8 cellular contexts compared by ENCODE assay signal in genomic region chr13:113448545-113448884, GRCh38. TPM values are rescaled to one million over a fixed set of nuclear protein-coding genes. Genes with fewer than 3 reads are reported as not detected.
DNase-seq lines count a peak whose midpoint lies in the region; ATAC-seq and TF ChIP-seq lines count a peak whose summit lies in the region.

No MANE protein-coding gene starts in this region.

- H3K9me3 ChIP-seq in OCI-LY3 (ENCODE audit: insufficient read depth, low read length), result peaks cover 4% of the 10 kb centered on the region; the same call in 1 of the 2 replicates
- H3K9me3 ChIP-seq in gastrocnemius medialis, result no peaks in the 10 kb centered on the region

- peaks cover 2% of the 10 kb centered on the region; the same call in 1 of the 2 replicates for H3K27me3 Mint-ChIP-seq in HFFc6 (ENCODE audit: insufficient read depth)

- peaks cover 16% of the 10 kb centered on the region for H3K79me2 ChIP-seq in OCI-LY3 (ENCODE audit: low read length)

- in situ Hi-C loops in gastrocnemius medialis (cut with MboI; ENCODE audit: low sequenced_read_pairs in 4 of 4), result no loop called here

- H3K4me1 ChIP-seq in OCI-LY3 (ENCODE audit: low read length) (peaks cover 36% of the 10 kb centered on the region), gastrocnemius medialis (peaks cover 24 to 29% of the 10 kb centered on the region in 2 donors)

- H3K36me3 ChIP-seq in OCI-LY3 (replicated peaks; ENCODE audit: low read depth, low read length) (peaks cover 8% of the 10 kb centered on the region), gastrocnemius medialis (peaks cover 0 to 1% of the 10 kb centered on the region in 2 donors)

- H3K4me3 ChIP-seq in OCI-LY3 (ENCODE audit: low read length) (peak overlapping the region; percentile 89), gastrocnemius medialis (peak overlapping the region; percentile 30 to 52 (median 44))

- H3K36me3 Mint-ChIP-seq in HFFc6 (ENCODE audit: low read depth), result peaks cover 12% of the 10 kb centered on the region

- no peak for TF ChIP-seq POLR2A in gastrocnemius medialis (IDR thresholded peaks at IDR 0.05)

- no peak overlapping the region for H3K27ac Mint-ChIP-seq in HFFc6

- intact Hi-C loops in gastrocnemius medialis (cut with DNase I; ENCODE audit: low total_unique reads), result no loop called here

- peak overlapping the region; percentile 4; the same call in 1 of the 2 replicates for H2AFZ ChIP-seq in OCI-LY3 (ENCODE audit: low read depth, low read length)

- peak; percentile 18 for DNase-seq in NCI-H2029 (lab: John Stamatoyannopoulos, UW)
- no peak for DNase-seq in NCI-H2029 treated with DMSO at 0.1 percent for 48 hours (lab: John Stamatoyannopoulos, UW)
- peak; percentile 41 to 76 for DNase-seq in gastrocnemius medialis
- no peak for DNase-seq in HuH-7 (ENCODE audit: low spot score)
- DNase-seq in HFFc6, result no peak

- H3K4me3 Mint-ChIP-seq in HFFc6, result no peak overlapping the region

- no peaks in the 10 kb centered on the region; the same call in 1 of the 2 replicates for H3K4me1 Mint-ChIP-seq in HFFc6 (ENCODE audit: low read depth)

- H3K9ac ChIP-seq in OCI-LY3 (ENCODE audit: low read length), result peak overlapping the region; percentile 93

- H3K27me3 ChIP-seq in OCI-LY3 (ENCODE audit: low read depth, low read length) (no peaks in the 10 kb centered on the region), gastrocnemius medialis (no peaks in the 10 kb centered on the region)

- H3K9me3 Mint-ChIP-seq in HFFc6, result no peaks in the 10 kb centered on the region

- TF ChIP-seq CTCF in OCI-LY3 (IDR thresholded peaks at IDR 0.05; ENCODE audit: low read depth, low read length) (no peak), gastrocnemius medialis (IDR thresholded peaks at IDR 0.05 in 4 of 5, conservative IDR thresholded peaks at IDR 0.05 in 1 of 5) (no peak), HFFc6 (IDR thresholded peaks at IDR 0.05) (no peak)

- H3K27ac ChIP-seq in OCI-LY3 (ENCODE audit: low read length) (peak overlapping the region; percentile 85), gastrocnemius medialis (peak overlapping the region; percentile 92 to 97 (median 94))

- ATAC-seq in esophagus mucosa (peak; percentile 22), gastrocnemius medialis (no peak), GM18909 (IDR thresholded peaks at IDR 0.05; ENCODE audit: poor library complexity, unreplicated experiment) (no peak)

- peak overlapping the region; percentile 94 for H3K4me2 ChIP-seq in OCI-LY3 (ENCODE audit: low read length)

- H4K20me1 ChIP-seq in OCI-LY3 (ENCODE audit: insufficient read depth, low read length), result no peaks in the 10 kb centered on the region

RNA-seq across cellular contexts. Expression of gene ADPRHL1, which starts 4.8 kb away (rescaled TPM):
- total RNA-seq in esophagus mucosa, result 2.5 TPM
- 100 to 1,000 TPM; 224 to 354 (median 295) TPM for total RNA-seq in gastrocnemius medialis
- 1 to 10 TPM; 1.0 to 2.0 (median 1.5) TPM for total RNA-seq in HFFc6 (2021; fragmentation: NEBNext Ultra II Directional; extraction: Animal tissue kit (Norgen Biotek cat#: 25700))

RNA-seq across cellular contexts. Expression of gene DCUN1D2, which starts 42.0 kb away (rescaled TPM):
- total RNA-seq in esophagus mucosa (8.4 TPM), gastrocnemius medialis (10 to 100 TPM; 45.1 to 63.6 (median 56.0) TPM)
- 1 to 10 TPM; 7.6 to 9.3 (median 9.0) TPM for total RNA-seq in HFFc6 (2021; fragmentation: NEBNext Ultra II Directional; extraction: Animal tissue kit (Norgen Biotek cat#: 25700))

Comparison
In these comparisons a context has a peak if more than half of its experiments do, and no peak if none do; other contexts are left out.
1. DNase-seq: peak in NCI-H2029 (single experiment) and gastrocnemius medialis (2 of 2); none in NCI-H2029 treated with DMSO at 0.1 percent for 48 hours (single experiment), HuH-7 (single experiment) and HFFc6 (single experiment).
2. RNA of gene ADPRHL1, which starts 4.8 kb away (total RNA-seq): 224 to 354 TPM in gastrocnemius medialis; 2.5 TPM in esophagus mucosa (single experiment) and 1.0 to 2.0 TPM in HFFc6; every median in the first group is over 10 times any median in the second.